ENCODE assay signal across 19 cellular contexts in genomic region chr15:65095011-65095746, GRCh38. TPM values are rescaled to one million over a fixed set of nuclear protein-coding genes. Genes with fewer than 3 reads are reported as not detected.
DNase-seq lines count a peak whose midpoint lies in the region; ATAC-seq and TF ChIP-seq lines count a peak whose summit lies in the region.
"Had no signal": no experiment of that assay in that cellular context is flagged by ENCODE, and none has a peak within 500 bp of the region (broad histone marks: within the 10 kb centered on the region; RNA-seq: fewer than 3 reads in every experiment).

No MANE protein-coding gene starts in this region.

- H3K4me3 Mint-ChIP-seq in chondrocyte (ENCODE audit: unreplicated experiment) (no peak overlapping the region), mesothelial cell of epicardium (no peak overlapping the region)
- H3K4me3 Mint-ChIP-seq: activated B cell treated with CpG ODN at 0.5 μM for 24 hours, H9, nephron had no signal

- H3K9me3 Mint-ChIP-seq in chondrocyte (ENCODE audit: low read depth) = no peaks in the 10 kb centered on the region
- no peaks in the 10 kb centered on the region for H3K9me3 Mint-ChIP-seq in mesothelial cell of epicardium
- H3K9me3 Mint-ChIP-seq: activated B cell treated with CpG ODN at 0.5 μM for 24 hours, H9, nephron had no signal

- H3K36me3 Mint-ChIP-seq in chondrocyte (ENCODE audit: low read depth) (peaks cover 11% of the 10 kb centered on the region), mesothelial cell of epicardium (peaks cover 16% of the 10 kb centered on the region)

- DNase-seq in 8988T (peak; percentile 1), chondrocyte (ENCODE audit: low spot score) (peak; percentile 66), mesothelial cell of epicardium (ENCODE audit: low spot score in 2 of 2, unreplicated experiment in 2 of 2) (no peak), NCI-H510A (lab: John Stamatoyannopoulos, UW) (no peak)
- DNase-seq: ACHN, activated B cell treated with CpG ODN at 0.5 μM for 24 hours, activated gamma-delta T cell, cortex of kidney, DND-41, H9, NCI-H187, stomach, T-helper 2 cell had no signal

- no peak for ATAC-seq in GM18873 (IDR thresholded peaks at IDR 0.05; ENCODE audit: low FRiP score, unreplicated experiment)
- ATAC-seq in HG03159 (IDR thresholded peaks at IDR 0.05; ENCODE audit: unreplicated experiment) = no peak

- H3K27ac Mint-ChIP-seq in chondrocyte (ENCODE audit: unreplicated experiment) (no peak overlapping the region), mesothelial cell of epicardium (peak overlapping the region; percentile 8)
- H3K27ac Mint-ChIP-seq: activated B cell treated with CpG ODN at 0.5 μM for 24 hours, nephron had no signal

- no peaks in the 10 kb centered on the region for H3K27me3 Mint-ChIP-seq in chondrocyte (ENCODE audit: low read depth)
- no peaks in the 10 kb centered on the region for H3K27me3 Mint-ChIP-seq in mesothelial cell of epicardium (ENCODE audit: low read depth)
- H3K27me3 Mint-ChIP-seq: activated B cell treated with CpG ODN at 0.5 μM for 24 hours had no signal

- TF ChIP-seq CTCF in chondrocyte (IDR thresholded peaks at IDR 0.05) (no peak), mesothelial cell of epicardium (IDR thresholded peaks at IDR 0.05; ENCODE audit: unreplicated experiment) (no peak)

- peaks cover 23% of the 10 kb centered on the region for H3K4me1 Mint-ChIP-seq in chondrocyte (ENCODE audit: low read depth)
- peaks cover 4% of the 10 kb centered on the region for H3K4me1 Mint-ChIP-seq in mesothelial cell of epicardium
- H3K4me1 Mint-ChIP-seq: activated B cell treated with CpG ODN at 0.5 μM for 24 hours had no signal

RNA-seq across cellular contexts. Expression of gene KBTBD13, which starts 18.6 kb away (rescaled TPM):
- total RNA-seq in chondrocyte (not detected in 3 replicates), mesothelial cell of epicardium (0.09 to 0.11 TPM in 2 of 3 replicates, not detected in the other)
- total RNA-seq: activated B cell treated with CpG ODN at 0.5 μM for 24 hours, glomerular endothelial cell, H9, pulmonary artery endothelial cell had no signal

RNA-seq across cellular contexts. Expression of gene UBAP1L, which starts 19.8 kb away (rescaled TPM):
- total RNA-seq in chondrocyte (2.3 to 4.8 TPM (median 2.5 TPM) in 3 replicates), mesothelial cell of epicardium (10.7 to 11.6 TPM (median 10.9 TPM) in 3 replicates)

RNA-seq across cellular contexts. Expression of gene RASL12, which starts 27.4 kb away (rescaled TPM):
- total RNA-seq in chondrocyte (1.7 to 13.1 TPM (median 12.7 TPM) in 3 replicates), mesothelial cell of epicardium (11.7 to 14.0 TPM (median 12.0 TPM) in 3 replicates)
- total RNA-seq: activated B cell treated with CpG ODN at 0.5 μM for 24 hours, glomerular endothelial cell, pulmonary artery endothelial cell had no signal

RNA-seq across cellular contexts. Expression of gene PDCD7, which starts 38.4 kb away (rescaled TPM):
- total RNA-seq in chondrocyte (14.7 to 24.5 TPM (median 15.1 TPM) in 3 replicates), mesothelial cell of epicardium (29.9 to 34.5 TPM (median 32.7 TPM) in 3 replicates)

RNA-seq across cellular contexts. Expression of gene SLC51B, which starts 50.0 kb away (rescaled TPM):
- total RNA-seq in chondrocyte (not detected in 3 replicates), mesothelial cell of epicardium (not detected in 3 replicates)
- total RNA-seq: activated B cell treated with CpG ODN at 0.5 μM for 24 hours, glomerular endothelial cell, H9, pulmonary artery endothelial cell, Right ventricle myocardium superior had no signal

Comparison
In these comparisons a context has a peak if more than half of its experiments do, and no peak if none do; other contexts are left out.
1. DNase-seq: peak in 8988T (single experiment) and chondrocyte (single experiment); none in mesothelial cell of epicardium (0 of 2) and NCI-H510A (single experiment).